In the genomic region with DNA sequence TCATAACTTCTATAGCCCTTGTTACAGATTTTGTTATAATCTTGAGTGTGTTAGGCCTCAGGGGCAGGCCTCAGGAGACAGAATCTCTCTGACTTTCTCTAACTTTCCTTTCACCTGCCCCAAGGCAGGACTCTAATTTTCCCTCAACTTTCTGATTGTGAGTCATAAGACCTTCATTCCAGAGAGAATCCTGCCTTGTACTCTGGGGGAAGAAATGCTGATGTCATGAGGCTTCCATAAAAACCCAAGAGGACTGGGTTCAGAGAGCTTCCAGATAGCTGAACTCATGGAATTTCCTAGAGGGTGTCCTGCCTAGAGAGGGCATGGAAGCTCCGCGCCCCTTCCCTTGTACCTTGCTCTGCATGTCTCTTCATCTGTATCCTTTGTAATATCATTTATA, we compare ENCODE assay signal across 19 cellular contexts. TPM values are rescaled to one million over a fixed set of nuclear protein-coding genes. Genes with fewer than 3 reads are reported as not detected.
A peak's percentile ranks its signal among the peaks of the same experiment; 100 is the strongest.
DNase-seq lines count a peak whose midpoint lies in the region; ATAC-seq and TF ChIP-seq lines count a peak whose summit lies in the region.
"Had no signal": no experiment of that assay in that cellular context is flagged by ENCODE, and none has a peak within 500 bp of the region (broad histone marks: within the 10 kb centered on the region; RNA-seq: fewer than 3 reads in every experiment).

No MANE protein-coding gene starts in this region.

- no peak overlapping the region for H3K4me3 ChIP-seq in fibroblast of mammary gland (ENCODE audit: control insufficient read depth, low read depth, low read length)
- H3K4me3 ChIP-seq in CD8-positive, alpha-beta T cell (ENCODE audit: low read depth, low read length): no peak overlapping the region
- no peak overlapping the region for H3K4me3 ChIP-seq in MM.1S (ENCODE audit: low read length)
- H3K4me3 ChIP-seq: sigmoid colon had no signal

- H3K9me3 ChIP-seq in CD8-positive, alpha-beta T cell (ENCODE audit: low read length): no peaks in the 10 kb centered on the region
- H3K9me3 ChIP-seq in MM.1S (replicated peaks; ENCODE audit: insufficient read depth, low read length): no peaks in the 10 kb centered on the region
- H3K9me3 ChIP-seq: sigmoid colon had no signal

- no peak overlapping the region for H3K27ac ChIP-seq in CD8-positive, alpha-beta T cell (ENCODE audit: low read depth, low read length)
- H3K27ac ChIP-seq in MM.1S (ENCODE audit: low read length): no peak overlapping the region
- H3K27ac ChIP-seq: C4-2B, sigmoid colon had no signal

- H3K9ac ChIP-seq in MM.1S (ENCODE audit: low read length): no peak overlapping the region

- DNase-seq in HCEC 1CT: peak; percentile 53
- DNase-seq in fibroblast of mammary gland (ENCODE audit: low read depth): peak; percentile 71
- peak; percentile 92 for DNase-seq in renal cortical epithelial cell (ENCODE audit: low read depth)
- DNase-seq in CD8-positive, alpha-beta T cell: no peak
- DNase-seq in MM.1S: no peak
- no peak for DNase-seq in SKM-1 (lab: John Stamatoyannopoulos, UW; ENCODE audit: unreplicated experiment)
- no peak for DNase-seq in NCI-H526 (lab: John Stamatoyannopoulos, UW)
- DNase-seq: central memory CD4-positive, alpha-beta T cell; glutamatergic neuron; NCI-H2107; nucleus accumbens; sigmoid colon; stimulated activated CD4-positive, alpha-beta T cell treated with anti-CD3 and anti-CD28 coated beads, Interleukin-4, amount 100 ng/mL, for 24 hours; T-helper 2 cell had no signal

- H3K36me3 Mint-ChIP-seq in CD8-positive, alpha-beta T cell: peaks cover 4% of the 10 kb centered on the region
- H3K36me3 Mint-ChIP-seq: mesothelial cell of epicardium had no signal

- CTCF ChIA-PET in CD8-positive, alpha-beta T cell (lab: Charles Lee): no interaction called here

- no peaks in the 10 kb centered on the region for H3K9me2 ChIP-seq in MM.1S (replicated peaks; ENCODE audit: insufficient read depth, low read length)

- POLR2A ChIA-PET in CD8-positive, alpha-beta T cell (lab: Charles Lee): no interaction called here

- H3F3A ChIP-seq in MM.1S (ENCODE audit: insufficient read depth, low read length): no peaks in the 10 kb centered on the region

- H3K4me3 Mint-ChIP-seq in CD8-positive, alpha-beta T cell: no peak overlapping the region
- H3K4me3 Mint-ChIP-seq: mesothelial cell of epicardium had no signal

- H3K79me2 ChIP-seq in MM.1S (ENCODE audit: low read length): no peaks in the 10 kb centered on the region

- peaks cover 7% of the 10 kb centered on the region for H3K4me1 ChIP-seq in CD8-positive, alpha-beta T cell (ENCODE audit: insufficient read depth, low read length)
- H3K4me1 ChIP-seq in MM.1S (ENCODE audit: low read length): no peaks in the 10 kb centered on the region
- H3K4me1 ChIP-seq: sigmoid colon had no signal

- no peak overlapping the region for H2AFZ ChIP-seq in MM.1S (ENCODE audit: low read length)

- intact Hi-C loops in CD8-positive, alpha-beta T cell (cut with DNase I, micrococcal nuclease): loop anchor here in 1 of 2 experiments (10.0 kb wide), 2 partner anchors 213 to 363 kb away; partner anchors contain the start of gene MRPS31

- H4K20me1 ChIP-seq in MM.1S (ENCODE audit: insufficient read depth, low read length): no peaks in the 10 kb centered on the region

- peak; percentile 25; the same call in 2 of the 3 replicates for ATAC-seq in SK-N-SH treated with all-trans-retinoic acid at 6 μM for 48 hours
- no peak for ATAC-seq in CD8-positive, alpha-beta T cell
- ATAC-seq: Right ventricle myocardium inferior had no signal

- H3K4me2 ChIP-seq in MM.1S (ENCODE audit: low read depth, low read length): no peak overlapping the region

- H3K27me3 ChIP-seq in CD8-positive, alpha-beta T cell (ENCODE audit: insufficient read depth, low read length): no peaks in the 10 kb centered on the region
- no peaks in the 10 kb centered on the region for H3K27me3 ChIP-seq in MM.1S (replicated peaks; ENCODE audit: insufficient read depth, low read length)
- H3K27me3 ChIP-seq: sigmoid colon had no signal

- no peak overlapping the region for H3K27ac Mint-ChIP-seq in CD8-positive, alpha-beta T cell
- H3K27ac Mint-ChIP-seq: mesothelial cell of epicardium had no signal

- H3K36me3 ChIP-seq in CD8-positive, alpha-beta T cell (ENCODE audit: insufficient read depth, low read length): no peaks in the 10 kb centered on the region
- H3K36me3 ChIP-seq in MM.1S (replicated peaks; ENCODE audit: insufficient read depth, low read length): no peaks in the 10 kb centered on the region
- H3K36me3 ChIP-seq: sigmoid colon had no signal

- no peaks in the 10 kb centered on the region for H3K9me3 Mint-ChIP-seq in CD8-positive, alpha-beta T cell
- H3K9me3 Mint-ChIP-seq: activated naive CD4-positive, alpha-beta T cell treated with anti-CD3 and anti-CD28 coated beads, Interleukin-2, amount 50 U/mL, for 24 hours; mesothelial cell of epicardium had no signal

- no peak for TF ChIP-seq CTCF in fibroblast of mammary gland (conservative IDR thresholded peaks at IDR 0.05; ENCODE audit: control insufficient read depth, insufficient read depth, low read depth, low read length)
- no peak for TF ChIP-seq CTCF in CD8-positive, alpha-beta T cell (IDR thresholded peaks at IDR 0.05)
- no peak for TF ChIP-seq CTCF in MM.1S (IDR thresholded peaks at IDR 0.05; ENCODE audit: low read length)

- H3K27me3 Mint-ChIP-seq in CD8-positive, alpha-beta T cell (ENCODE audit: low read depth): no peaks in the 10 kb centered on the region
- H3K27me3 Mint-ChIP-seq: activated naive CD4-positive, alpha-beta T cell treated with anti-CD3 and anti-CD28 coated beads, Interleukin-2, amount 50 U/mL, for 24 hours had no signal

- peaks cover 18% of the 10 kb centered on the region for H3K4me1 Mint-ChIP-seq in CD8-positive, alpha-beta T cell (ENCODE audit: low read depth)

TF ChIP-seq in SK-N-SH treated with all-trans-retinoic acid at 6 μM for 48 hours, 23 proteins besides CTCF, POLR2A, EP300 and RAD21:
- TF ChIP-seq CREB5 (CRISPR knock-in tag; IDR thresholded peaks at IDR 0.05; ENCODE audit: low read depth) (no peak), ZFP30 (CRISPR knock-in tag; IDR thresholded peaks at IDR 0.05) (no peak), GLIS3 (CRISPR knock-in tag; IDR thresholded peaks at IDR 0.05) (no peak)

RNA-seq across cellular contexts. Expression of gene KBTBD6, which starts 5.3 kb away (rescaled TPM):
- total RNA-seq in renal cortical epithelial cell: 7.1 and 17.7 TPM in 2 replicates
- total RNA-seq in CD8-positive, alpha-beta T cell: 1 to 10 TPM; 2.2 to 2.3 TPM

RNA-seq across cellular contexts. Expression of gene KBTBD7, which starts 56.4 kb away (rescaled TPM):
- total RNA-seq in renal cortical epithelial cell: 5.0 and 15.7 TPM in 2 replicates
- total RNA-seq in CD8-positive, alpha-beta T cell: 1 to 10 TPM; 2.2 to 2.3 TPM

Comparison
In these comparisons a context has a peak if more than half of its experiments do, and no peak if none do; other contexts are left out.
1. DNase-seq: peak in HCEC 1CT (single experiment), fibroblast of mammary gland (single experiment) and renal cortical epithelial cell (single experiment); none in CD8-positive, alpha-beta T cell (0 of 7), MM.1S (single experiment), SKM-1 (single experiment) and NCI-H526 (0 of 2).